Comparison of ENCODE assay signal across 34 cellular contexts in genomic region chr5:72785796-72786195, GRCh38.
"Had no signal": no experiment of that assay in that cellular context is flagged by ENCODE, and none has a peak within 500 bp of the region (broad histone marks: within the 10 kb centered on the region; RNA-seq: fewer than 3 reads in every experiment).

No MANE protein-coding gene starts in this region.

- H3K27ac ChIP-seq: brain microvascular endothelial cell, cardiac muscle cell, SJCRH30, SK-N-MC, WERI-Rb-1 had no signal

- H3K36me3 ChIP-seq: brain microvascular endothelial cell, cardiac muscle cell, SJCRH30, WERI-Rb-1 had no signal

- H3K4me1 ChIP-seq: SJCRH30 had no signal

- H3K4me3 ChIP-seq: cardiac muscle cell, SJCRH30, SK-N-MC had no signal

- DNase-seq: activated CD4-positive, alpha-beta memory T cell treated with anti-CD3 and anti-CD28 coated beads, Interleukin-2, amount 10 ng/mL, durations not matched to agents 7 days and 5 days; activated CD4-positive, alpha-beta T cell treated with anti-CD3 and anti-CD28 coated beads for 1 hour; activated CD4-positive, alpha-beta T cell treated with anti-CD3 and anti-CD28 coated beads for 48 hours; activated CD4-positive, CD25-positive, alpha-beta regulatory T cell; activated CD8-positive, alpha-beta memory T cell treated with anti-CD3 and anti-CD28 coated beads for 24 hours; activated CD8-positive, alpha-beta memory T cell treated with anti-CD3 and anti-CD28 coated beads, Interleukin-2, amount 10 ng/mL, durations not matched to agents 7 days and 5 days; activated CD8-positive, alpha-beta memory T cell treated with anti-CD3 and anti-CD28 coated beads, Interleukin-2, amount 50 U/mL, for 48 hours; activated effector memory CD4-positive, alpha-beta T cell treated with anti-CD3 and anti-CD28 coated beads, Interleukin-2, amount 50 U/mL, for 16 hours; activated naive CD4-positive, alpha-beta T cell; activated naive CD4-positive, alpha-beta T cell treated with anti-CD3 and anti-CD28 coated beads, Interleukin-2, amount 50 U/mL, for 16 hours; activated naive CD8-positive, alpha-beta T cell treated with anti-CD3 and anti-CD28 coated beads for 36 hours; activated T-cell treated with anti-CD3 and anti-CD28 coated beads, Interleukin-2, amount 50 U/mL, for 72 hours; amniotic stem cell; aorta; brain microvascular endothelial cell; Kasumi-1; MM.1S; MV-4-11; NCI-H1092; NCI-H1436 treated with DMSO at 0.1 percent for 48 hours; NCI-H1694 treated with DMSO at 0.1 percent for 48 hours; NCI-H2029; NCI-H2171 treated with DMSO at 0.1 percent for 48 hours; NCI-H2227 treated with DMSO at 0.1 percent for 48 hours; NCI-H446; NCI-H524 treated with DMSO at 0.1 percent for 48 hours; SHP77; SJCRH30; T1000; WERI-Rb-1 had no signal

- H3K27me3 ChIP-seq: brain microvascular endothelial cell, cardiac muscle cell, SJCRH30 had no signal

- ATAC-seq: activated CD8-positive, alpha-beta memory T cell treated with anti-CD3 and anti-CD28 coated beads, Interleukin-2, amount 10 ng/mL, durations not matched to agents 7 days and 5 days; activated T-cell treated with anti-CD3 and anti-CD28 coated beads, Interleukin-2, amount 50 U/mL, for 72 hours; activated T-helper 17 cell treated with anti-CD3 and anti-CD28 coated beads, Interleukin-2, amount 50 U/mL, for 72 hours; Panc1 had no signal

- H3K9me3 ChIP-seq: SJCRH30 had no signal
